8 cellular contexts compared by ENCODE assay signal in the genomic region with DNA sequence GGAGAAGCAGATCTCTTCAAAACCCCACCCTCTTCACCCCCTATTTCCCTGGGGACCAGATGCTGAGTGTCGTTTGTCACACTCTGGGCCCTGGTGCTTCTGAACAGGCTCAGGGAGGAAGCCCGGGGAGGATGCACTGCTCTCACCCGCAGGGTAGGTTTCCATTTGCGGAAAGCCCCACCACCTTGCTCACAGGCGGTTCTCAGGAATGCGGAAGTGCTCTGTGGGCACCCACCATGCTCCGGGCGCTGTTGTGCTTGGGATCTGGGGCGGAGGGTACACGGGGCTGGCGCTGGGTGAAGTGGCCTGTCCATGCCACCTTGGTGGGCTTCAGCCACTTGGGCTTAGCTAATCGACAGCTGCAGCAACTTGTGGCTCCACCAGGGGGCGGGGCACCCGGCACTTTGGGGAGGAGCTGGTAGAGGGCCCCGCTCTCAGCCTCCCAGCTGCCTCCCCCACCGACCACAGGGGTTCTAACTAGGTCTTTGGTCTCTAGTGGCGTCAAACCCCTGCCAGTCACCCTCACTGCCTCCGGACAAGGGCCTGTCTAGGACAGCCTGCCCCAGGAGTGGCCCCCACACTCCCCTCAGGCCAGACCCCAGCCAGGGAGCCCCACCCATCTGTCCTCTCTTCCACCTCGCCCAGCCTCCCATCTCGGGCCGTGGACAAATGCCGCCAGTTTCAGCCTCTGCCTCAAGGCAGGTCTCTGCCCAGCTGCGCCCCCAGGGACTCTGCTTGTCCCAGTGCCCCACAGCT. TPM values are rescaled to one million over a fixed set of nuclear protein-coding genes. Genes with fewer than 3 reads are reported as not detected.
DNase-seq lines count a peak whose midpoint lies in the region; ATAC-seq lines count a peak whose summit lies in the region.

No MANE protein-coding gene starts in this region.

- peak overlapping the region; percentile 38 for H3K4ac ChIP-seq in neuronal stem cell (ENCODE audit: low read length)

- WGBS in neuronal stem cell (ENCODE audit: extremely low coverage in 2 of 2, insufficient read length in 2 of 2, insufficient replicate concordance in 1 of 2), 2 donors, result no CpG with 5 or more reads among the region's 23 CpGs

- no peak overlapping the region for H3K14ac ChIP-seq in neuronal stem cell (ENCODE audit: low read length)

- H2BK15ac ChIP-seq in neuronal stem cell (ENCODE audit: low read length), result peak overlapping the region; percentile 74

- peaks cover 2% of the 10 kb centered on the region for H3K79me1 ChIP-seq in neuronal stem cell (ENCODE audit: low read depth, low read length)

- H3K4me2 ChIP-seq in neuronal stem cell (ENCODE audit: insufficient read depth, low read length, poor library complexity, severe bottlenecking), result no peak overlapping the region

- no peak for DNase-seq in Right ventricle myocardium inferior (ENCODE audit: missing footprints)
- DNase-seq in cardiac septum (ENCODE audit: low spot score), result no peak
- peak; percentile 39 to 48 for DNase-seq in NOMO-1 (lab: John Stamatoyannopoulos, UW; ENCODE audit: unreplicated experiment in 2 of 2)
- DNase-seq in activated CD8-positive, alpha-beta memory T cell treated with anti-CD3 and anti-CD28 coated beads, Interleukin-2, amount 50 U/mL, for 1 hour (ENCODE audit: extremely low read depth), result peak; percentile 52
- peak; percentile 69 for DNase-seq in neuronal stem cell (ENCODE audit: low spot score)
- peak in 16 of 49 donors; percentile 11 to 63 (median 29) for DNase-seq in substantia nigra (lab: John Stamatoyannopoulos, UW)

- peaks cover 14 to 37% of the 10 kb centered on the region in 2 donors for H3K36me3 ChIP-seq in neuronal stem cell (replicated peaks in 1 of 2; ENCODE audit: control insufficient read depth in 2 of 2, insufficient read depth in 2 of 2, low read length in 2 of 2)

- H2BK12ac ChIP-seq in neuronal stem cell (ENCODE audit: low read length), result no peak overlapping the region

- intact Hi-C loops in Right ventricle myocardium inferior (cut with DNase I) (no loop called here), cardiac septum (cut with DNase I) (no loop called here)

- H3K27ac ChIP-seq in neuronal stem cell (replicated peaks; ENCODE audit: low read length) (no peak overlapping the region), substantia nigra (ENCODE audit: low read depth, low read length, poor library complexity, severe bottlenecking) (peak overlapping the region; percentile 21)

- ATAC-seq in Right ventricle myocardium inferior (peak; percentile 45), HG02938 (IDR thresholded peaks at IDR 0.05; ENCODE audit: unreplicated experiment) (peak; percentile 81), esophagus mucosa (peak; percentile 62)

- H3K18ac ChIP-seq in neuronal stem cell (ENCODE audit: low read length), result peak overlapping the region; percentile 80

- peak overlapping the region; percentile 68 for H2AK5ac ChIP-seq in neuronal stem cell (ENCODE audit: low read depth, low read length)

- no peak overlapping the region for H4K8ac ChIP-seq in neuronal stem cell (ENCODE audit: low read depth, low read length)

- H2AFZ ChIP-seq in neuronal stem cell (ENCODE audit: low read length), result no peak overlapping the region

- H3K27me3 ChIP-seq in neuronal stem cell (ENCODE audit: control insufficient read depth in 3 of 3, insufficient read depth in 3 of 3, low read depth in 1 of 3, low read length in 3 of 3), result peaks cover 0 to 9% (median 0%) of the 10 kb centered on the region in 3 experiments

- peaks cover 9 to 25% of the 10 kb centered on the region in 2 donors for H3K4me1 ChIP-seq in neuronal stem cell (ENCODE audit: control insufficient read depth in 2 of 2, insufficient read depth in 1 of 2, low read depth in 1 of 2, low read length in 2 of 2)

- H3K4me3 ChIP-seq in neuronal stem cell (ENCODE audit: low read length in 2 of 2), result no peak overlapping the region

- no peak overlapping the region for H2BK120ac ChIP-seq in neuronal stem cell (ENCODE audit: low read depth, low read length)

- no peak overlapping the region for H3K9ac ChIP-seq in neuronal stem cell (ENCODE audit: low read depth, low read length, poor library complexity)

- H2BK5ac ChIP-seq in neuronal stem cell (ENCODE audit: low read length), result peak overlapping the region; percentile 42

- no peak overlapping the region for H4K91ac ChIP-seq in neuronal stem cell (ENCODE audit: low read depth, low read length, poor library complexity)

- H3K23ac ChIP-seq in neuronal stem cell (ENCODE audit: low read depth, low read length, poor library complexity), result peak overlapping the region; percentile 86

- peaks cover 0 to 4% of the 10 kb centered on the region in 2 donors for H3K9me3 ChIP-seq in neuronal stem cell (replicated peaks in 1 of 2; ENCODE audit: control insufficient read depth in 2 of 2, insufficient read depth in 1 of 2, low read depth in 1 of 2, low read length in 2 of 2)

RNA-seq across cellular contexts. Expression of a gene that starts 7.4 kb away (rescaled TPM):
- total RNA-seq in Right ventricle myocardium inferior (724 TPM), cardiac septum (486 TPM), esophagus mucosa (140 TPM)
- polyA plus RNA-seq in neuronal stem cell (2013, experiment 1 of 2), result 71.8 TPM
- 67.2 TPM for polyA plus RNA-seq in neuronal stem cell (2013, experiment 2 of 2)

RNA-seq across cellular contexts. Expression of a gene that starts 15.6 kb away (rescaled TPM):
- total RNA-seq in Right ventricle myocardium inferior (104 TPM), cardiac septum (31.4 TPM), esophagus mucosa (56.0 TPM)
- 7.6 TPM for polyA plus RNA-seq in neuronal stem cell (2013, experiment 1 of 2)
- polyA plus RNA-seq in neuronal stem cell (2013, experiment 2 of 2), result 6.7 TPM

RNA-seq across cellular contexts. Expression of a gene that starts 25.4 kb away (rescaled TPM):
- 0.41 TPM for total RNA-seq in Right ventricle myocardium inferior
- total RNA-seq in cardiac septum, result not detected
- total RNA-seq in esophagus mucosa, result not detected
- polyA plus RNA-seq in neuronal stem cell (2013, experiment 1 of 2), result 0.04 TPM
- 0.03 TPM for polyA plus RNA-seq in neuronal stem cell (2013, experiment 2 of 2)

RNA-seq across cellular contexts. Expression of a gene that starts 30.5 kb away (rescaled TPM):
- 393 TPM for total RNA-seq in Right ventricle myocardium inferior
- total RNA-seq in cardiac septum, result 272 TPM
- 2,342 TPM for total RNA-seq in esophagus mucosa
- 927 TPM for polyA plus RNA-seq in neuronal stem cell (2013, experiment 1 of 2)
- 915 TPM for polyA plus RNA-seq in neuronal stem cell (2013, experiment 2 of 2)

RNA-seq across cellular contexts. Expression of a gene that starts 36.4 kb away (rescaled TPM):
- total RNA-seq in Right ventricle myocardium inferior (not detected), cardiac septum (not detected), esophagus mucosa (0.20 TPM)
- not detected for polyA plus RNA-seq in neuronal stem cell (2013, experiment 1 of 2)
- polyA plus RNA-seq in neuronal stem cell (2013, experiment 2 of 2), result not detected

Comparison
In these comparisons a context has a peak if more than half of its experiments do, and no peak if none do; other contexts are left out.
1. DNase-seq: peak in NOMO-1 (2 of 2), activated CD8-positive, alpha-beta memory T cell treated with anti-CD3 and anti-CD28 coated beads, Interleukin-2, amount 50 U/mL, for 1 hour (single experiment) and neuronal stem cell (single experiment); none in Right ventricle myocardium inferior (single experiment) and cardiac septum (single experiment).
2. Peak in every context shown above with its lines, with median percentiles within 50 percentile points of each other: ATAC-seq.